ENCODE assay signal across 8 cellular contexts in the genomic region with DNA sequence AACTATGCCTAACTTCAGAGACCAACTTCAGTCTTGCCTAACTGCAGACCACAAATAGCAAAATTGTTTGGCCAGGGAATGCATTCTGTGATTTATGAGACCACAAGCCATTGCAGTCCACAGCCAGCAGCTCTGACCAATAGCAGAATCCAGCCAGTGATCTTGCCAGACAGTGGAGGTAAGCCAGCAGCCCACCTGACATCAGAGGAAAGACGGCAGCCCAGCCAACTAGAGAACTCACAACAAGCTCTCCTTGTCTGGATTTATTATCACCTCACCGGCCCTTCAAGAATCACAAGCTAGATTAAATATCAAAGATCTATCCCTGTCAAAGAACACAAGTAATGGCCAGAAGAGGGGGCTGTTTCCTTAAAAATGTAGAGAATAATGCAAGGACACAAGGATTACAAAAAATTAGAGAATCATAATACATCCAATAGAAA.
DNase-seq lines count a peak whose midpoint lies in the region; ATAC-seq, FAIRE-seq and TF ChIP-seq lines count a peak whose summit lies in the region.

No MANE protein-coding gene starts in this region.

- no peak for FAIRE-seq in bronchial epithelial cell (lab: Jason Lieb, UNC)

- no peak overlapping the region for H3K4me3 Mint-ChIP-seq in activated CD8-positive, alpha-beta T cell treated with anti-CD3 and anti-CD28 coated beads for 36 hours
- H3K4me3 Mint-ChIP-seq in activated CD8-positive, alpha-beta T cell treated with anti-CD3 and anti-CD28 coated beads, Interleukin-2, amount 10 ng/mL, durations not matched to agents 7 days and 5 days: no peak overlapping the region

- ATAC-seq in activated CD8-positive, alpha-beta T cell treated with anti-CD3 and anti-CD28 coated beads for 36 hours: no peak
- no peak for ATAC-seq in activated CD8-positive, alpha-beta T cell treated with anti-CD3 and anti-CD28 coated beads, Interleukin-2, amount 10 ng/mL, durations not matched to agents 7 days and 5 days
- no peak for ATAC-seq in activated CD4-positive, CD25-positive, alpha-beta regulatory T cell treated with anti-CD3 and anti-CD28 coated beads, Interleukin-2, amount 50 U/mL, for 24 hours

- H3K4me1 Mint-ChIP-seq in activated CD8-positive, alpha-beta T cell treated with anti-CD3 and anti-CD28 coated beads for 36 hours (ENCODE audit: low read depth): no peaks in the 10 kb centered on the region
- H3K4me1 Mint-ChIP-seq in activated CD8-positive, alpha-beta T cell treated with anti-CD3 and anti-CD28 coated beads, Interleukin-2, amount 10 ng/mL, durations not matched to agents 7 days and 5 days (ENCODE audit: low read depth): no peaks in the 10 kb centered on the region

- intact Hi-C loops in activated CD8-positive, alpha-beta T cell treated with anti-CD3 and anti-CD28 coated beads for 36 hours (cut with micrococcal nuclease): no loop called here

- peak; percentile 34 for TF ChIP-seq CTCF in activated CD8-positive, alpha-beta T cell treated with anti-CD3 and anti-CD28 coated beads for 36 hours (IDR thresholded peaks at IDR 0.05)
- TF ChIP-seq CTCF in bronchial epithelial cell (IDR thresholded peaks at IDR 0.05; ENCODE audit: insufficient read depth, low read length, severe bottlenecking): peak; percentile 25

- H3K36me3 ChIP-seq in bronchial epithelial cell (ENCODE audit: control insufficient read depth, insufficient read depth, low read length): no peaks in the 10 kb centered on the region

- no peak overlapping the region for H3K4me3 ChIP-seq in bronchial epithelial cell (ENCODE audit: low read depth, low read length)

- H3K27ac Mint-ChIP-seq in activated CD8-positive, alpha-beta T cell treated with anti-CD3 and anti-CD28 coated beads for 36 hours: no peak overlapping the region
- no peak overlapping the region for H3K27ac Mint-ChIP-seq in activated CD8-positive, alpha-beta T cell treated with anti-CD3 and anti-CD28 coated beads, Interleukin-2, amount 10 ng/mL, durations not matched to agents 7 days and 5 days

- peaks cover 3% of the 10 kb centered on the region for H3K9me3 Mint-ChIP-seq in activated CD8-positive, alpha-beta T cell treated with anti-CD3 and anti-CD28 coated beads for 36 hours
- H3K9me3 Mint-ChIP-seq in activated CD8-positive, alpha-beta T cell treated with anti-CD3 and anti-CD28 coated beads, Interleukin-2, amount 10 ng/mL, durations not matched to agents 7 days and 5 days (ENCODE audit: insufficient read depth): no peaks in the 10 kb centered on the region

- no peaks in the 10 kb centered on the region for H3K36me3 Mint-ChIP-seq in activated CD8-positive, alpha-beta T cell treated with anti-CD3 and anti-CD28 coated beads for 36 hours (ENCODE audit: low read depth)
- H3K36me3 Mint-ChIP-seq in activated CD8-positive, alpha-beta T cell treated with anti-CD3 and anti-CD28 coated beads, Interleukin-2, amount 10 ng/mL, durations not matched to agents 7 days and 5 days (ENCODE audit: low read depth): no peaks in the 10 kb centered on the region

- no peaks in the 10 kb centered on the region for H3K27me3 ChIP-seq in bronchial epithelial cell (ENCODE audit: control insufficient read depth, insufficient read depth, low read length)

- H3K27me3 Mint-ChIP-seq in activated CD8-positive, alpha-beta T cell treated with anti-CD3 and anti-CD28 coated beads for 36 hours: peaks cover 3% of the 10 kb centered on the region
- H3K27me3 Mint-ChIP-seq in activated CD8-positive, alpha-beta T cell treated with anti-CD3 and anti-CD28 coated beads, Interleukin-2, amount 10 ng/mL, durations not matched to agents 7 days and 5 days (ENCODE audit: low read depth): no peaks in the 10 kb centered on the region

- CTCF ChIA-PET in activated CD8-positive, alpha-beta T cell treated with anti-CD3 and anti-CD28 coated beads for 36 hours (lab: Charles Lee): interaction anchor here (1.2 kb wide), 1 partner anchor 59 kb away, joined by 3 read pairs; no protein-coding TSS in a partner anchor
- CTCF ChIA-PET in activated CD8-positive, alpha-beta T cell treated with anti-CD3 and anti-CD28 coated beads, Interleukin-2, amount 10 ng/mL, durations not matched to agents 7 days and 5 days (lab: Charles Lee): interaction anchor here (0.6 kb wide), 1 partner anchor 1670 kb away, joined by 4 read pairs; no protein-coding TSS in a partner anchor

- DNase-seq in activated CD8-positive, alpha-beta T cell treated with anti-CD3 and anti-CD28 coated beads for 36 hours: no peak
- DNase-seq in activated CD8-positive, alpha-beta T cell treated with anti-CD3 and anti-CD28 coated beads, Interleukin-2, amount 10 ng/mL, durations not matched to agents 7 days and 5 days: no peak
- DNase-seq in NCI-H345 treated with DMSO at 0.1 percent for 48 hours (lab: John Stamatoyannopoulos, UW; ENCODE audit: unreplicated experiment) (peak; percentile 2), bronchial epithelial cell (ENCODE audit: low read depth) (peak; percentile 48), retina (peak; percentile 6), OCI-M2 (lab: John Stamatoyannopoulos, UW; ENCODE audit: unreplicated experiment) (no peak)
- no peak for DNase-seq in effector CD8-positive, alpha-beta T cell (lab: John Stamatoyannopoulos, UW)

- POLR2A ChIA-PET in activated CD8-positive, alpha-beta T cell treated with anti-CD3 and anti-CD28 coated beads for 36 hours (lab: Charles Lee): no interaction called here
- POLR2A ChIA-PET in activated CD8-positive, alpha-beta T cell treated with anti-CD3 and anti-CD28 coated beads, Interleukin-2, amount 10 ng/mL, durations not matched to agents 7 days and 5 days (lab: Charles Lee): no interaction called here

Comparison
In these comparisons a context has a peak if more than half of its experiments do, and no peak if none do; other contexts are left out.
1. DNase-seq: peak in NCI-H345 treated with DMSO at 0.1 percent for 48 hours (single experiment), bronchial epithelial cell (single experiment) and retina (single experiment); none in activated CD8-positive, alpha-beta T cell treated with anti-CD3 and anti-CD28 coated beads for 36 hours (single experiment), activated CD8-positive, alpha-beta T cell treated with anti-CD3 and anti-CD28 coated beads, Interleukin-2, amount 10 ng/mL, durations not matched to agents 7 days and 5 days (single experiment), OCI-M2 (single experiment) and effector CD8-positive, alpha-beta T cell (single experiment).